ENCODE assay signal across 14 cellular contexts in the genomic region with DNA sequence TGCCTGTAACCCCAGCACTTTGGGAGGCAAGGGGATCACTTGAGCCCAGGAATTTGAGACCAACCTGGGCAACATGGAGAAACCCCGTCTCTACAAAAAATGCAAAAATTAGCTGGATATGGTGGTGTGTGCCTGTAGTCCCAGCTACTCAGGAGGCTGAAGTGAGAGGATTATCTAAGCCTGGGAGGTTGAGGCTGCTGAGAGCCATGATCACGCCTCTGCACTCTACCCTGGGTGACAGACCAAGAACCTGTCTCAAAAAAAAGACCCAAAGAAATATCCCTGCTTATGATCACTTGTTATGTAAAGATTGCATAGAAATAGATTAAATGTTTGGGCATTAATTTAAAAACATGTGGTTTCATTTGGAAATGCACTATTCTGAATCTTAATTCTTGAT.
DNase-seq lines count a peak whose midpoint lies in the region; ATAC-seq and TF ChIP-seq lines count a peak whose summit lies in the region.
"Had no signal": no experiment of that assay in that cellular context is flagged by ENCODE, and none has a peak within 500 bp of the region (broad histone marks: within the 10 kb centered on the region; RNA-seq: fewer than 3 reads in every experiment).

No MANE protein-coding gene starts in this region.

- H3K9me3 Mint-ChIP-seq in stimulated activated naive B cell treated with anti-CD40 and anti-IgM and Interleukin-4, amounts not matched to agents 10 μg/mL and 1 μg/mL and 100 μg/mL, for 72 hours = peaks cover 4 to 9% of the 10 kb centered on the region in 2 donors
- H3K9me3 Mint-ChIP-seq: activated T-helper 1 cell treated with anti-CD3 and anti-CD28 coated beads, Interleukin-12 subunit alpha, Interleukin-12 subunit beta, Interleukin-2, Interleukin-4 antibody, amounts not matched to agents 30 ng/mL and 10 ng/mL and 1 ng/mL, durations not matched to agents 14 hours and 24 hours and 36 hours had no signal

- no peaks in the 10 kb centered on the region for H3K27me3 Mint-ChIP-seq in stimulated activated naive B cell treated with anti-CD40 and anti-IgM and Interleukin-4, amounts not matched to agents 10 μg/mL and 1 μg/mL and 100 μg/mL, for 72 hours

- no peak overlapping the region for H2AFZ ChIP-seq in OCI-LY3 (ENCODE audit: low read depth, low read length)

- H3K36me3 ChIP-seq in OCI-LY3 (replicated peaks; ENCODE audit: low read depth, low read length) (peaks cover 14% of the 10 kb centered on the region), brain microvascular endothelial cell (replicated peaks) (no peaks in the 10 kb centered on the region), liver (ENCODE audit: control insufficient read depth in 4 of 4, insufficient read depth in 3 of 4, low read depth in 1 of 4, low read length in 3 of 4) (no peaks in the 10 kb centered on the region)
- H3K36me3 ChIP-seq: left lung, tibial artery had no signal

- over 99% methylated on average over 2 of the region's 2 CpGs for WGBS in liver

- in situ Hi-C loops in brain microvascular endothelial cell (cut with HindIII; ENCODE audit: low pct_ligation_motif_present, low sequenced_read_pairs) = no loop called here

- H3K27ac Mint-ChIP-seq in stimulated activated naive B cell treated with anti-CD40 and anti-IgM and Interleukin-4, amounts not matched to agents 10 μg/mL and 1 μg/mL and 100 μg/mL, for 72 hours = peak overlapping the region; percentile 87
- H3K27ac Mint-ChIP-seq: activated naive CD8-positive, alpha-beta T cell treated with anti-CD3 and anti-CD28 coated beads, Interleukin-2, amount 10 ng/mL, durations not matched to agents 7 days and 5 days; activated T-helper 1 cell treated with anti-CD3 and anti-CD28 coated beads, Interleukin-12 subunit alpha, Interleukin-12 subunit beta, Interleukin-2, Interleukin-4 antibody, amounts not matched to agents 30 ng/mL and 10 ng/mL and 1 ng/mL, durations not matched to agents 14 hours and 24 hours and 36 hours had no signal

- H3K4me1 ChIP-seq in OCI-LY3 (ENCODE audit: low read length) (peaks cover 81% of the 10 kb centered on the region), liver (ENCODE audit: control insufficient read depth in 4 of 4, insufficient read depth in 4 of 4, low read length in 3 of 4) (peaks cover 0 to 26% (median 7%) of the 10 kb centered on the region in 4 donors)

- H3K9ac ChIP-seq in OCI-LY3 (ENCODE audit: low read length) (peak overlapping the region; percentile 73), liver (ENCODE audit: low read depth in 1 of 2, low read length in 2 of 2) (peak overlapping the region in 1 of 2 donors; percentile 40)

- peak overlapping the region in 1 of 2 donors; percentile 37 for H3K4me3 Mint-ChIP-seq in stimulated activated naive B cell treated with anti-CD40 and anti-IgM and Interleukin-4, amounts not matched to agents 10 μg/mL and 1 μg/mL and 100 μg/mL, for 72 hours
- H3K4me3 Mint-ChIP-seq: activated naive CD8-positive, alpha-beta T cell treated with anti-CD3 and anti-CD28 coated beads, Interleukin-2, amount 10 ng/mL, durations not matched to agents 7 days and 5 days; activated T-helper 1 cell treated with anti-CD3 and anti-CD28 coated beads, Interleukin-12 subunit alpha, Interleukin-12 subunit beta, Interleukin-2, Interleukin-4 antibody, amounts not matched to agents 30 ng/mL and 10 ng/mL and 1 ng/mL, durations not matched to agents 14 hours and 24 hours and 36 hours had no signal

- H3K4me2 ChIP-seq in OCI-LY3 (ENCODE audit: low read length) = peak overlapping the region; percentile 75

- peak in 1 of 2 donors; percentile 8 for ATAC-seq in stimulated activated naive B cell treated with anti-CD40 and anti-IgM and Interleukin-4, amounts not matched to agents 10 μg/mL and 1 μg/mL and 100 μg/mL, for 72 hours (replicated peaks)
- ATAC-seq in HG02588 (IDR thresholded peaks at IDR 0.05; ENCODE audit: unreplicated experiment) = no peak

- H3K79me2 ChIP-seq in OCI-LY3 (ENCODE audit: low read length) = peaks cover 6% of the 10 kb centered on the region

- H3K9me3 ChIP-seq in OCI-LY3 (ENCODE audit: insufficient read depth, low read length) (peaks cover 6% of the 10 kb centered on the region; the same call in 1 of the 2 replicates), liver (ENCODE audit: control insufficient read depth in 4 of 4, low read length in 3 of 4) (no peaks in the 10 kb centered on the region)
- H3K9me3 ChIP-seq: left lung, tibial artery had no signal

- peaks cover 20 to 22% of the 10 kb centered on the region in 2 donors for H3K36me3 Mint-ChIP-seq in stimulated activated naive B cell treated with anti-CD40 and anti-IgM and Interleukin-4, amounts not matched to agents 10 μg/mL and 1 μg/mL and 100 μg/mL, for 72 hours

- TF ChIP-seq RAD21 in liver (IDR thresholded peaks at IDR 0.05) = no peak

- H3K4me3 ChIP-seq in OCI-LY3 (ENCODE audit: low read length) (peak overlapping the region; percentile 29; the same call in 1 of the 2 replicates), brain microvascular endothelial cell (ENCODE audit: low read depth, low read length) (no peak overlapping the region), liver (ENCODE audit: low read depth in 1 of 3, low read length in 3 of 3) (no peak overlapping the region)
- H3K4me3 ChIP-seq: left lung, tibial artery had no signal

- H3K4me1 Mint-ChIP-seq in stimulated activated naive B cell treated with anti-CD40 and anti-IgM and Interleukin-4, amounts not matched to agents 10 μg/mL and 1 μg/mL and 100 μg/mL, for 72 hours = peaks cover 45 to 83% of the 10 kb centered on the region in 2 donors

- H3K27me3 ChIP-seq in OCI-LY3 (ENCODE audit: low read depth, low read length) (no peaks in the 10 kb centered on the region), brain microvascular endothelial cell (replicated peaks) (no peaks in the 10 kb centered on the region), liver (ENCODE audit: control insufficient read depth in 4 of 4, insufficient read depth in 4 of 4, low read length in 3 of 4) (no peaks in the 10 kb centered on the region)
- H3K27me3 ChIP-seq: left lung, tibial artery had no signal

- TF ChIP-seq CTCF in OCI-LY3 (IDR thresholded peaks at IDR 0.05; ENCODE audit: low read depth, low read length) (no peak), brain microvascular endothelial cell (IDR thresholded peaks at IDR 0.05; ENCODE audit: low read depth, low read length, missing control alignments) (no peak), liver (IDR thresholded peaks at IDR 0.05; ENCODE audit: low read depth, low read length, missing input control) (no peak)

- H3K27ac ChIP-seq in OCI-LY3 (ENCODE audit: low read length) (peak overlapping the region; percentile 92), brain microvascular endothelial cell (peak overlapping the region; percentile 30), liver (ENCODE audit: low read depth in 1 of 2, low read length in 2 of 2) (peak overlapping the region; percentile 81 to 94)
- H3K27ac ChIP-seq: left lung, tibial artery had no signal

- DNase-seq in brain microvascular endothelial cell (no peak), activated gamma-delta T cell (lab: John Stamatoyannopoulos, UW) (no peak)
- no peak for DNase-seq in stimulated activated naive B cell treated with anti-CD40 and anti-IgM and Interleukin-4, amounts not matched to agents 10 μg/mL and 1 μg/mL and 100 μg/mL, for 72 hours
- DNase-seq in activated CD4-positive, alpha-beta T cell treated with anti-CD3 and anti-CD28 coated beads for 48 hours = no peak
- DNase-seq: activated naive CD8-positive, alpha-beta T cell treated with anti-CD3 and anti-CD28 coated beads, Interleukin-2, amount 10 ng/mL, durations not matched to agents 7 days and 5 days; left lung; NCI-H187; stimulated activated naive CD4-positive, alpha-beta T cell; T1000 had no signal

- no peaks in the 10 kb centered on the region for H4K20me1 ChIP-seq in OCI-LY3 (ENCODE audit: insufficient read depth, low read length)

TF ChIP-seq in liver, 16 proteins besides CTCF, POLR2A, EP300 and RAD21:
- TF ChIP-seq ATF3 (IDR thresholded peaks at IDR 0.05) (no peak), HNF4G (IDR thresholded peaks at IDR 0.05) (no peak), EGR1 (IDR thresholded peaks at IDR 0.05; ENCODE audit: low read depth in 2 of 2) (no peak), JUND (IDR thresholded peaks at IDR 0.05) (no peak), SP1 (IDR thresholded peaks at IDR 0.05) (no peak), FOXA2 (IDR thresholded peaks at IDR 0.05) (no peak), GABPA (IDR thresholded peaks at IDR 0.05 in 1 of 2, conservative IDR thresholded peaks at IDR 0.05 in 1 of 2) (no peak), NR2F2 (IDR thresholded peaks at IDR 0.05) (no peak), TAF1 (conservative IDR thresholded peaks at IDR 0.05) (no peak)
- TF ChIP-seq, protein P1, sequence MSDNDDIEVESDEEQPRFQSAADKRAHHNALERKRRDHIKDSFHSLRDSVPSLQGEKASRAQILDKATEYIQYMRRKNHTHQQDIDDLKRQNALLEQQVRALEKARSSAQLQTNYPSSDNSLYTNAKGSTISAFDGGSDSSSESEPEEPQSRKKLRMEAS (IDR thresholded peaks at IDR 0.05) = no peak
- TF ChIP-seq, protein P2, sequence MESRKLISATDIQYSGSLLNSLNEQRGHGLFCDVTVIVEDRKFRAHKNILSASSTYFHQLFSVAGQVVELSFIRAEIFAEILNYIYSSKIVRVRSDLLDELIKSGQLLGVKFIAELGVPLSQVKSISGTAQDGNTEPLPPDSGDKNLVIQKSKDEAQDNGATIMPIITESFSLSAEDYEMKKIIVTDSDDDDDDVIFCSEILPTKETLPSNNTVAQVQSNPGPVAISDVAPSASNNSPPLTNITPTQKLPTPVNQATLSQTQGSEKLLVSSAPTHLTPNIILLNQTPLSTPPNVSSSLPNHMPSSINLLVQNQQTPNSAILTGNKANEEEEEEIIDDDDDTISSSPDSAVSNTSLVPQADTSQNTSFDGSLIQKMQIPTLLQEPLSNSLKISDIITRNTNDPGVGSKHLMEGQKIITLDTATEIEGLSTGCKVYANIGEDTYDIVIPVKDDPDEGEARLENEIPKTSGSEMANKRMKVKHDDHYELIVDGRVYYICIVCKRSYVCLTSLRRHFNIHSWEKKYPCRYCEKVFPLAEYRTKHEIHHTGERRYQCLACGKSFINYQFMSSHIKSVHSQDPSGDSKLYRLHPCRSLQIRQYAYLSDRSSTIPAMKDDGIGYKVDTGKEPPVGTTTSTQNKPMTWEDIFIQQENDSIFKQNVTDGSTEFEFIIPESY (IDR thresholded peaks at IDR 0.05) = no peak

Comparison
In these comparisons a context has a peak if more than half of its experiments do, and no peak if none do; other contexts are left out.
1. H3K27ac ChIP-seq: peak in every context shown above with its lines; median percentile 92 in OCI-LY3; 88 in liver; 30 in brain microvascular endothelial cell.